ENCODE assay signal across 8 cellular contexts in genomic region chr1:817659-818305, GRCh38.
DNase-seq lines count a peak whose midpoint lies in the region; ATAC-seq and TF ChIP-seq lines count a peak whose summit lies in the region.
"Not testable (repeated sequence)": the region's sequence is repeated elsewhere in the genome, so short reads cannot be mapped to it uniquely, and the experiment has no call there.

No MANE protein-coding gene starts in this region.

- CTCF ChIA-PET in RWPE1 (lab: Yijun Ruan, JAX): not testable (repeated sequence)

- not testable (repeated sequence) for H3K9me3 ChIP-seq in ascending aorta; lung (ENCODE audit: control insufficient read depth in 2 of 2, insufficient read depth in 1 of 2, low read length in 1 of 2); gastrocnemius medialis; tibial nerve

- not testable (repeated sequence) for TF ChIP-seq CTCF in AG09309 (IDR thresholded peaks at IDR 0.05; ENCODE audit: control insufficient read depth, insufficient read depth, low read depth, low read length, missing control alignments); RWPE1 (conservative IDR thresholded peaks at IDR 0.05; ENCODE audit: low read depth); ascending aorta (IDR thresholded peaks at IDR 0.05); coronary artery (IDR thresholded peaks at IDR 0.05); lung (IDR thresholded peaks at IDR 0.05; ENCODE audit: control extremely low read depth, extremely low read depth); gastrocnemius medialis (IDR thresholded peaks at IDR 0.05 in 4 of 5, conservative IDR thresholded peaks at IDR 0.05 in 1 of 5); tibial nerve (IDR thresholded peaks at IDR 0.05)

- not testable (repeated sequence) for H3K4me1 ChIP-seq in ascending aorta; lung (ENCODE audit: control insufficient read depth in 2 of 2, insufficient read depth in 2 of 2, low read length in 2 of 2)
- H3K4me1 ChIP-seq in gastrocnemius medialis (peaks cover 10 to 15% of the 10 kb centered on the region in 2 donors), tibial nerve (peaks cover 0 to 36% (median 3%) of the 10 kb centered on the region in 4 donors)

- H3K27ac ChIP-seq in RWPE1 (peak overlapping the region; percentile 91), ascending aorta (peak overlapping the region; percentile 76 to 79), coronary artery (peak overlapping the region; percentile 64 to 88), lung (ENCODE audit: low read depth in 1 of 2, low read length in 1 of 2) (peak overlapping the region; percentile 43 to 64), gastrocnemius medialis (peak overlapping the region; percentile 67 to 79 (median 70)), tibial nerve (peak overlapping the region; percentile 59 to 91 (median 79))

- intact Hi-C loops in ascending aorta (cut with DNase I); Right ventricle myocardium inferior (cut with DNase I); gastrocnemius medialis (cut with DNase I; ENCODE audit: low total_unique reads): not testable (repeated sequence)

- in situ Hi-C loops in gastrocnemius medialis (cut with MboI; ENCODE audit: low sequenced_read_pairs in 4 of 4): not testable (repeated sequence)

- H3K4me3 ChIP-seq in AG09309 (ENCODE audit: control insufficient read depth, low read depth, low read length): peak overlapping the region; percentile 21; the same call in 1 of the 2 replicates
- H3K4me3 ChIP-seq in ascending aorta: peak overlapping the region in 1 of 2 donors; percentile 40
- peak overlapping the region; percentile 48 for H3K4me3 ChIP-seq in coronary artery
- not testable (repeated sequence) for H3K4me3 ChIP-seq in lung, gastrocnemius medialis
- H3K4me3 ChIP-seq in tibial nerve: peak overlapping the region in 1 of 4 donors; percentile 21

- H3K36me3 ChIP-seq in ascending aorta; lung (ENCODE audit: control insufficient read depth in 2 of 2, insufficient read depth in 2 of 2, low read length in 2 of 2); gastrocnemius medialis; tibial nerve: not testable (repeated sequence)

- not testable (repeated sequence) for TF ChIP-seq POLR2A in gastrocnemius medialis (IDR thresholded peaks at IDR 0.05); tibial nerve (IDR thresholded peaks at IDR 0.05)

- peak; percentile 36 for ATAC-seq in Right ventricle myocardium inferior
- peak; percentile 2 for ATAC-seq in lung (ENCODE audit: insufficient read depth, low FRiP score)
- peak; percentile 61 to 74 for ATAC-seq in gastrocnemius medialis

- H3K27me3 ChIP-seq in ascending aorta; lung (ENCODE audit: control insufficient read depth, insufficient read depth); gastrocnemius medialis; tibial nerve: not testable (repeated sequence)

- DNase-seq in AG09309 (ENCODE audit: low read depth); RWPE1 (ENCODE audit: low spot score); ascending aorta (ENCODE audit: low spot score in 2 of 2); coronary artery (ENCODE audit: low spot score); Right ventricle myocardium inferior (ENCODE audit: missing footprints); lung (ENCODE audit: low spot score); gastrocnemius medialis; tibial nerve (ENCODE audit: low spot score in 2 of 2): not testable (repeated sequence)

- WGBS in lung, 2 donors: 68 to 70% methylated on average over 8 to 12 of the region's 17 CpGs
- WGBS in tibial nerve, 2 donors: 10% methylated on average over 2 to 3 of the region's 17 CpGs

- TF ChIP-seq EP300 in tibial nerve (IDR thresholded peaks at IDR 0.05): not testable (repeated sequence)

- POLR2A ChIA-PET in RWPE1 (lab: Yijun Ruan, JAX; ENCODE audit: low non-redundant PET): not testable (repeated sequence)

Comparison
In these comparisons a context has a peak if more than half of its experiments do, and no peak if none do; other contexts are left out.
1. ATAC-seq: peak in every context shown above with its lines; median percentile 68 in gastrocnemius medialis; 36 in Right ventricle myocardium inferior; 2 in lung.